1 cellular context compared by ENCODE assay signal in genomic region chr9:111866976-111867375, GRCh38.
TF ChIP-seq lines count a peak whose summit lies in the region.

No MANE protein-coding gene starts in this region.

TF ChIP-seq in K562, 482 proteins besides CTCF, POLR2A, EP300 and RAD21 (continued from another document and continues in another):
- TF ChIP-seq HINFP (tag; conservative IDR thresholded peaks at IDR 0.05; ENCODE audit: low read depth) (no peak), EHMT2 (IDR thresholded peaks at IDR 0.05) (no peak), TRIM24 (IDR thresholded peaks at IDR 0.05) (peak in 1 of 2 experiments; percentile 37; a peak in 2 of 4 replicates), ARID1B (IDR thresholded peaks at IDR 0.05) (peak; percentile 73), SMARCE1 (IDR thresholded peaks at IDR 0.05) (peak; percentile 78), FOXP1 (CRISPR knock-in tag; IDR thresholded peaks at IDR 0.05) (no peak), TARDBP (IDR thresholded peaks at IDR 0.05) (no peak), SMARCA4 (IDR thresholded peaks at IDR 0.05) (peak; percentile 72; the same call in 1 of the 2 replicates), JUN (IDR thresholded peaks at IDR 0.05; ENCODE audit: borderline replicate concordance, low read depth, low read length) (peak; percentile 88), JUN (CRISPR knock-in tag; IDR thresholded peaks at IDR 0.05; ENCODE audit: borderline replicate concordance) (no peak), GABPA (tag; conservative IDR thresholded peaks at IDR 0.05; ENCODE audit: low read depth) (0 out of 2 replicates have a peak, but pooled peaks have one; percentile 24), HCFC1 (IDR thresholded peaks at IDR 0.05; ENCODE audit: low read depth, low read length) (no peak), SAP30 (IDR thresholded peaks at IDR 0.05; ENCODE audit: borderline replicate concordance, insufficient read depth, low read depth, low read length, poor library complexity, severe bottlenecking) (no peak), ADNP (tag; IDR thresholded peaks at IDR 0.05) (0 out of 2 replicates have a peak, but pooled peaks have one; percentile 4), THAP7 (CRISPR knock-in tag; IDR thresholded peaks at IDR 0.05) (no peak), FOXO4 (CRISPR knock-in tag; IDR thresholded peaks at IDR 0.05) (no peak), BRD4 (IDR thresholded peaks at IDR 0.05) (no peak), CBX3 (IDR thresholded peaks at IDR 0.05; ENCODE audit: borderline replicate concordance in 1 of 2, low read length in 2 of 2) (no peak), MEIS2 (IDR thresholded peaks at IDR 0.05; ENCODE audit: partially characterized antibody) (peak; percentile 17), ZNF584 (CRISPR knock-in tag; IDR thresholded peaks at IDR 0.05; ENCODE audit: low read depth) (no peak), KLF6 (CRISPR knock-in tag; IDR thresholded peaks at IDR 0.05; ENCODE audit: borderline replicate concordance) (no peak), NFRKB (IDR thresholded peaks at IDR 0.05; ENCODE audit: low read depth) (no peak), FOS (IDR thresholded peaks at IDR 0.05; ENCODE audit: extremely low read depth, insufficient read length) (peak; percentile 47), ATF3 (IDR thresholded peaks at IDR 0.05) (peak; percentile 91), ATF3 (CRISPR knock-in tag; conservative IDR thresholded peaks at IDR 0.05) (no peak), MTF1 (CRISPR knock-in tag; IDR thresholded peaks at IDR 0.05; ENCODE audit: borderline replicate concordance) (no peak), HNRNPL (IDR thresholded peaks at IDR 0.05; ENCODE audit: low read depth, low read length) (no peak), NRF1 (conservative IDR thresholded peaks at IDR 0.05 in 1 of 2, IDR thresholded peaks at IDR 0.05 in 1 of 2) (peak; percentile 82 to 86), JUND (IDR thresholded peaks at IDR 0.05; ENCODE audit: borderline replicate concordance, low read depth, low read length) (peak; percentile 94), JUND (tag; IDR thresholded peaks at IDR 0.05; ENCODE audit: borderline replicate concordance, low read depth, low read length) (peak; percentile 92; the same call in 2 of the 3 replicates), TFE3 (CRISPR knock-in tag; IDR thresholded peaks at IDR 0.05) (no peak), BRCA1 (IDR thresholded peaks at IDR 0.05) (no peak), BRCA1 (CRISPR knock-in tag; IDR thresholded peaks at IDR 0.05) (no peak), MYBL2 (IDR thresholded peaks at IDR 0.05; ENCODE audit: low read depth) (no peak), MYBL2 (CRISPR knock-in tag; IDR thresholded peaks at IDR 0.05; ENCODE audit: borderline replicate concordance) (no peak), OTX1 (CRISPR knock-in tag; IDR thresholded peaks at IDR 0.05) (no peak), SMARCC2 (IDR thresholded peaks at IDR 0.05; ENCODE audit: low read depth) (peak; percentile 49; the same call in 1 of the 2 replicates), ZNF717 (CRISPR knock-in tag; IDR thresholded peaks at IDR 0.05) (no peak), DACH1 (IDR thresholded peaks at IDR 0.05; ENCODE audit: partially characterized antibody) (peak; percentile 32), DPF2 (IDR thresholded peaks at IDR 0.05) (peak; percentile 81), RBM34 (IDR thresholded peaks at IDR 0.05; ENCODE audit: borderline replicate concordance, insufficient read depth, low read length) (no peak), PML (IDR thresholded peaks at IDR 0.05; ENCODE audit: low read length) (no peak), ZNF589 (CRISPR knock-in tag; IDR thresholded peaks at IDR 0.05; ENCODE audit: low read depth) (no peak), BHLHE40 (IDR thresholded peaks at IDR 0.05; ENCODE audit: low read length) (peak; percentile 53; the same call in 1 of the 2 replicates), FOSL1 (tag; conservative IDR thresholded peaks at IDR 0.05) (peak; percentile 90)
- TF ChIP-seq, protein P1, sequence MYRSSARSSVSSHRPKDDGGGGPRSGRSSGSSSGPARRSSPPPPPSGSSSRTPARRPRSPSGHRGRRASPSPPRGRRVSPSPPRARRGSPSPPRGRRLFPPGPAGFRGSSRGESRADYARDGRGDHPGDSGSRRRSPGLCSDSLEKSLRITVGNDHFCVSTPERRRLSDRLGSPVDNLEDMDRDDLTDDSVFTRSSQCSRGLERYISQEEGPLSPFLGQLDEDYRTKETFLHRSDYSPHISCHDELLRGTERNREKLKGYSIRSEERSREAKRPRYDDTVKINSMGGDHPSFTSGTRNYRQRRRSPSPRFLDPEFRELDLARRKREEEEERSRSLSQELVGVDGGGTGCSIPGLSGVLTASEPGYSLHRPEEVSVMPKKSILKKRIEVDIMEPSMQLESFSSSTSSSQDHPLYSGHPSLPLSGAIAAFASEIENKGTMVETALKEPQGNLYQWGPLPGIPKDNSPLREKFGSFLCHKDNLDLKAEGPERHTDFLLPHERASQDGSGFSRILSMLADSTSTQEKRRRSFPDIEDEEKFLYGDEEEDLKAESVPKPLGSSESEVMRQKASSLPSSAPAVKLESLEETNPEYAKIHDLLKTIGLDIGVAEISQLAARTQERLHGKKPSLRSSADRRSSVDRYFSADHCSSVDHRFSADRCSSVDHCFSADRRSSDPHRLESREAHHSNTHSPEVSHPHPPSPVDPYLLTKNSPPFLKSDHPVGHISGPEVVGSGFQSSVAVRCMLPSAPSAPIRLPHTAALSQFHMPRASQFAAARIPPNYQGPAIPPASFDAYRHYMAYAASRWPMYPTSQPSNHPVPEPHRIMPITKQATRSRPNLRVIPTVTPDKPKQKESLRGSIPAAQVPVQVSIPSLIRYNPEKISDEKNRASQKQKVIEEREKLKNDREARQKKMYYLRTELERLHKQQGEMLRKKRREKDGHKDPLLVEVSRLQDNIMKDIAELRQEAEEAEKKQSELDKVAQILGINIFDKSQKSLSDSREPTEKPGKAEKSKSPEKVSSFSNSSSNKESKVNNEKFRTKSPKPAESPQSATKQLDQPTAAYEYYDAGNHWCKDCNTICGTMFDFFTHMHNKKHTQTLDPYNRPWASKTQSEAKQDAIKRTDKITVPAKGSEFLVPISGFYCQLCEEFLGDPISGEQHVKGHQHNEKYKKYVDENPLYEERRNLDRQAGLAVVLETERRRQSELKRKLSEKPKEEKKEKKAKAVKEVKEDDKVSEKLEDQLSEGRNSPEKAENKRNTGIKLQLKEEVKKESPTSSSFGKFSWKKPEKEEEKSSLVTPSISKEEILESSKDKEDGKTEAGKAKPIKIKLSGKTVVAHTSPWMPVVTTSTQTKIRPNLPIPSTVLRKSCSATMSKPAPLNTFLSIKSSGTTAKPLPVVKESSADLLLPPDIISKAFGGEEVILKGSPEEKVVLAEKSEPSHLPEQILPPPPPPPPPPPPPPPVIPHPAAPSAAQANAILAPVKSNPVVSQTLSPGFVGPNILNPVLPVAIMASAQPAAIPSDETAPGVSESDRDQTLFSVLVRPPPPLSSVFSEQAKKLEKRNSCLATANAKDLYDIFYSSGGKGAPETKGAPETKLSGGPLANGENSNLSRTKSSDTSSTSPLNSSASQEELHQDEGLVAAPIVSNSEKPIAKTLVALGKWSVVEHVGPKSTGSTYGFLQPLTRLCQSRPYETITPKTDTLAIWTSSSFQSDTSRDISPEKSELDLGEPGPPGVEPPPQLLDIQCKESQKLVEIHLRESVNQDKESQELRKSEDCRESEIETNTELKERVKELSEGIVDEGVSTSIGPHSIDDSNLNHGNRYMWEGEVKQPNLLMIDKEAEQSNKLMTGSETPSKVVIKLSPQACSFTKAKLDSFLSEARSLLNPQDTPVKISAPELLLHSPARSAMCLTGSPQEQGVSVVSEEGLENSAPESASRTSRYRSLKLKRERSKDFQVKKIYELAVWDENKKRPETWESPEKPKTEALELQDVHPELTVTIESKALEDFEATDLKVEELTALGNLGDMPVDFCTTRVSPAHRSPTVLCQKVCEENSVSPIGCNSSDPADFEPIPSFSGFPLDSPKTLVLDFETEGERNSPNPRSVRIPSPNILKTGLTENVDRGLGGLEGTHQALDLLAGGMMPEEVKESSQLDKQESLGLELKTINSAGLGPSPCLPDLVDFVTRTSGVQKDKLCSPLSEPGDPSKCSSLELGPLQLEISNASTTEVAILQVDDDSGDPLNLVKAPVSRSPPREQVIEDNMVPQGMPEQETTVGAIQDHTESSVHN (IDR thresholded peaks at IDR 0.05; ENCODE audit: borderline replicate concordance in 1 of 2, low read depth in 1 of 2): peak in 1 of 2 experiments; percentile 55; a peak in 1 of 4 replicates
- TF ChIP-seq, protein P2, sequence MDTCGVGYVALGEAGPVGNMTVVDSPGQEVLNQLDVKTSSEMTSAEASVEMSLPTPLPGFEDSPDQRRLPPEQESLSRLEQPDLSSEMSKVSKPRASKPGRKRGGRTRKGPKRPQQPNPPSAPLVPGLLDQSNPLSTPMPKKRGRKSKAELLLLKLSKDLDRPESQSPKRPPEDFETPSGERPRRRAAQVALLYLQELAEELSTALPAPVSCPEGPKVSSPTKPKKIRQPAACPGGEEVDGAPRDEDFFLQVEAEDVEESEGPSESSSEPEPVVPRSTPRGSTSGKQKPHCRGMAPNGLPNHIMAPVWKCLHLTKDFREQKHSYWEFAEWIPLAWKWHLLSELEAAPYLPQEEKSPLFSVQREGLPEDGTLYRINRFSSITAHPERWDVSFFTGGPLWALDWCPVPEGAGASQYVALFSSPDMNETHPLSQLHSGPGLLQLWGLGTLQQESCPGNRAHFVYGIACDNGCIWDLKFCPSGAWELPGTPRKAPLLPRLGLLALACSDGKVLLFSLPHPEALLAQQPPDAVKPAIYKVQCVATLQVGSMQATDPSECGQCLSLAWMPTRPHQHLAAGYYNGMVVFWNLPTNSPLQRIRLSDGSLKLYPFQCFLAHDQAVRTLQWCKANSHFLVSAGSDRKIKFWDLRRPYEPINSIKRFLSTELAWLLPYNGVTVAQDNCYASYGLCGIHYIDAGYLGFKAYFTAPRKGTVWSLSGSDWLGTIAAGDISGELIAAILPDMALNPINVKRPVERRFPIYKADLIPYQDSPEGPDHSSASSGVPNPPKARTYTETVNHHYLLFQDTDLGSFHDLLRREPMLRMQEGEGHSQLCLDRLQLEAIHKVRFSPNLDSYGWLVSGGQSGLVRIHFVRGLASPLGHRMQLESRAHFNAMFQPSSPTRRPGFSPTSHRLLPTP (IDR thresholded peaks at IDR 0.05; ENCODE audit: borderline replicate concordance, extremely low read depth, insufficient read length): no peak
- TF ChIP-seq, protein P3, sequence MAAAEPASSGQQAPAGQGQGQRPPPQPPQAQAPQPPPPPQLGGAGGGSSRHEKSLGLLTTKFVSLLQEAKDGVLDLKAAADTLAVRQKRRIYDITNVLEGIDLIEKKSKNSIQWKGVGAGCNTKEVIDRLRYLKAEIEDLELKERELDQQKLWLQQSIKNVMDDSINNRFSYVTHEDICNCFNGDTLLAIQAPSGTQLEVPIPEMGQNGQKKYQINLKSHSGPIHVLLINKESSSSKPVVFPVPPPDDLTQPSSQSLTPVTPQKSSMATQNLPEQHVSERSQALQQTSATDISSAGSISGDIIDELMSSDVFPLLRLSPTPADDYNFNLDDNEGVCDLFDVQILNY (CRISPR knock-in tag; IDR thresholded peaks at IDR 0.05): no peak
